In genomic region chr4:134807231-134807745, GRCh38 we compare ENCODE assay signal across 13 cellular contexts.
"Had no signal": no experiment of that assay in that cellular context is flagged by ENCODE, and none has a peak within 500 bp of the region (broad histone marks: within the 10 kb centered on the region; RNA-seq: fewer than 3 reads in every experiment).

No MANE protein-coding gene starts in this region.

- H3K36me3 ChIP-seq: brain microvascular endothelial cell, suprapubic skin had no signal

- H3K4me1 ChIP-seq: psoas muscle, suprapubic skin had no signal

- DNase-seq: activated effector memory CD4-positive, alpha-beta T cell treated with Interleukin-2 at 50 U/mL for 16 hours; activated T-cell treated with anti-CD3 and anti-CD28 coated beads, Interleukin-2, amount 50 U/mL, for 24 hours; brain microvascular endothelial cell; cerebellar nuclear complex; hippocampal formation; psoas muscle; stimulated activated CD4-positive, alpha-beta T cell treated with anti-CD3 and anti-CD28 coated beads, Interleukin-2, amount 100 ng/mL, for 48 hours; stimulated activated naive CD4-positive, alpha-beta T cell treated with Interleukin-2 at 50 U/mL for 16 hours had no signal

- H3K9me3 ChIP-seq: suprapubic skin had no signal

- H3K27me3 ChIP-seq: brain microvascular endothelial cell, suprapubic skin had no signal

- H3K27ac ChIP-seq: brain microvascular endothelial cell, psoas muscle, suprapubic skin had no signal

- ATAC-seq: activated CD4-positive, CD25-positive, alpha-beta regulatory T cell treated with anti-CD3 and anti-CD28 coated beads, Interleukin-2, amount 50 U/mL, for 24 hours; activated naive CD4-positive, alpha-beta T cell treated with anti-CD3 and anti-CD28 coated beads, Interleukin-2, amount 50 U/mL, for 72 hours; left lobe of liver; natural killer cell treated with Interleukin-12 subunit alpha and Interleukin-12 subunit beta and Interleukin-15 and Interleukin-18, amount 100 ng/mL, for 72 hours; psoas muscle had no signal

- H3K4me3 ChIP-seq: psoas muscle, suprapubic skin had no signal
